9 cellular contexts compared by ENCODE assay signal in genomic region chr7:100867040-100867795, GRCh38. TPM values are rescaled to one million over a fixed set of nuclear protein-coding genes. Genes with fewer than 3 reads are reported as not detected.
DNase-seq lines count a peak whose midpoint lies in the region; ATAC-seq and TF ChIP-seq lines count a peak whose summit lies in the region.
"Had no signal": no experiment of that assay in that cellular context is flagged by ENCODE, and none has a peak within 500 bp of the region (broad histone marks: within the 10 kb centered on the region; RNA-seq: fewer than 3 reads in every experiment).

Gene TRIP6, plus strand, starts transcription at chr7:100867387. Its CDS starts 111 bp downstream, at chr7:100867498.

- H3K4me1 ChIP-seq in GM23338 (ENCODE audit: insufficient read depth) (peaks cover 11% of the 10 kb centered on the region), PC-3 (ENCODE audit: insufficient read depth, low read length) (peaks cover 34% of the 10 kb centered on the region), neuronal stem cell (ENCODE audit: control insufficient read depth in 2 of 2, insufficient read depth in 1 of 2, low read depth in 1 of 2, low read length in 2 of 2) (peaks cover 11 to 13% of the 10 kb centered on the region in 2 donors), tibial artery (peaks cover 0 to 35% (median 26%) of the 10 kb centered on the region in 4 donors)

- H3K27ac ChIP-seq in GM23338 (ENCODE audit: low read depth): peak within 1 kb of the TSS; percentile 97
- peak within 1 kb of the TSS; percentile 100 for H3K27ac ChIP-seq in PC-3 (ENCODE audit: low read length)
- H3K27ac ChIP-seq in neuronal stem cell (replicated peaks; ENCODE audit: low read length): peak within 1 kb of the TSS; percentile 33
- peak within 1 kb of the TSS; percentile 97 to 99 for H3K27ac ChIP-seq in tibial artery
- H3K27ac ChIP-seq: KMS-11 had no signal

- H3K4me2 ChIP-seq in GM23338 (peak within 1 kb of the TSS; percentile 91), PC-3 (ENCODE audit: low read length) (peak within 1 kb of the TSS; percentile 82), neuronal stem cell (ENCODE audit: insufficient read depth, low read length, poor library complexity, severe bottlenecking) (peak within 1 kb of the TSS; percentile 89)
- H3K4me2 ChIP-seq: KMS-11 had no signal

- H3K9me3 Mint-ChIP-seq in GM23338: no peaks in the 10 kb centered on the region; the same call in 2 of the 3 replicates
- H3K9me3 Mint-ChIP-seq in activated naive CD4-positive, alpha-beta T cell treated with anti-CD3 and anti-CD28 coated beads, Interleukin-2, amount 50 U/mL, for 72 hours: no peaks in the 10 kb centered on the region

- peak within 1 kb of the TSS; percentile 100 for H2AK5ac ChIP-seq in neuronal stem cell (ENCODE audit: low read depth, low read length)

- no CpG with 5 or more reads among the region's 44 CpGs for WGBS in neuronal stem cell (ENCODE audit: extremely low coverage in 2 of 2, insufficient read length in 2 of 2, insufficient replicate concordance in 1 of 2), 2 donors

- peak within 1 kb of the TSS; percentile 49; the same call in 1 of the 2 replicates for H2AFZ ChIP-seq in GM23338
- no peak within 1 kb of the TSS for H2AFZ ChIP-seq in PC-3 (ENCODE audit: low read length)
- H2AFZ ChIP-seq in neuronal stem cell (ENCODE audit: low read length): peak within 1 kb of the TSS; percentile 99

- peak within 1 kb of the TSS; percentile 82 for H4K8ac ChIP-seq in neuronal stem cell (ENCODE audit: low read depth, low read length)

- TF ChIP-seq CTCF in GM23338 (conservative IDR thresholded peaks at IDR 0.05; ENCODE audit: low read depth in 2 of 2) (no peak), PC-3 (conservative IDR thresholded peaks at IDR 0.05; ENCODE audit: low read depth, low read length) (no peak), tibial artery (IDR thresholded peaks at IDR 0.05) (no peak)

- H3K9ac ChIP-seq in PC-3 (ENCODE audit: low read length): peak within 1 kb of the TSS; percentile 97
- peak within 1 kb of the TSS; percentile 93 for H3K9ac ChIP-seq in neuronal stem cell (ENCODE audit: low read depth, low read length, poor library complexity)
- H3K9ac ChIP-seq: KMS-11 had no signal

- H2BK5ac ChIP-seq in neuronal stem cell (ENCODE audit: low read length): peak within 1 kb of the TSS; percentile 100

- H3K36me3 Mint-ChIP-seq in GM23338 (ENCODE audit: low read depth): peaks cover 57% of the 10 kb centered on the region
- peaks cover 6 to 11% of the 10 kb centered on the region in 2 donors for H3K36me3 Mint-ChIP-seq in activated naive CD4-positive, alpha-beta T cell treated with anti-CD3 and anti-CD28 coated beads, Interleukin-2, amount 50 U/mL, for 72 hours

- H3K9me3 ChIP-seq in PC-3 (ENCODE audit: low read length) (no peaks in the 10 kb centered on the region), neuronal stem cell (replicated peaks in 1 of 2; ENCODE audit: control insufficient read depth in 2 of 2, insufficient read depth in 1 of 2, low read depth in 1 of 2, low read length in 2 of 2) (no peaks in the 10 kb centered on the region), tibial artery (no peaks in the 10 kb centered on the region)

- H3K14ac ChIP-seq in neuronal stem cell (ENCODE audit: low read length): peak within 1 kb of the TSS; percentile 100

- peak within 1 kb of the TSS; percentile 94 for H3K4me3 Mint-ChIP-seq in GM23338

- peak within 1 kb of the TSS; percentile 97 for H3K23ac ChIP-seq in neuronal stem cell (ENCODE audit: low read depth, low read length, poor library complexity)

- POLR2A ChIA-PET in PC-3 (lab: Charles Lee; ENCODE audit: unreplicated experiment): no interaction called here

- DNase-seq in Ammon's horn (ENCODE audit: low spot score) (peak; percentile 88), GM23338 (ENCODE audit: low spot score) (peak; percentile 95), PC-3 (peak; percentile 74), germinal center (ENCODE audit: low spot score) (peak; percentile 62), neuronal stem cell (ENCODE audit: low spot score) (peak; percentile 83), tibial artery (peak; percentile 94 to 97)
- DNase-seq in activated naive CD4-positive, alpha-beta T cell treated with anti-CD3 and anti-CD28 coated beads, Interleukin-2, amount 50 U/mL, for 72 hours (ENCODE audit: low spot score in 2 of 2): peak; percentile 62 to 84

- H3K9me2 ChIP-seq in GM23338 (ENCODE audit: insufficient read depth) (no peaks in the 10 kb centered on the region), PC-3 (replicated peaks; ENCODE audit: low read length) (no peaks in the 10 kb centered on the region)

- H2BK12ac ChIP-seq in neuronal stem cell (ENCODE audit: low read length): peak within 1 kb of the TSS; percentile 100

- CTCF ChIA-PET in PC-3 (lab: Charles Lee): interaction anchor here (0.6 kb wide), 1 partner anchor 312 kb away, joined by 5 read pairs; no protein-coding TSS in a partner anchor

- H3K36me3 ChIP-seq in GM23338 (ENCODE audit: insufficient read depth) (peaks cover 8% of the 10 kb centered on the region), PC-3 (ENCODE audit: low read depth, low read length) (0 out of 2 replicates have a peak, but pooled peaks cover 3% of the 10 kb centered on the region), neuronal stem cell (replicated peaks in 1 of 2; ENCODE audit: control insufficient read depth in 2 of 2, insufficient read depth in 2 of 2, low read length in 2 of 2) (peaks cover 16 to 42% of the 10 kb centered on the region in 2 donors), tibial artery (peaks cover 18 to 41% (median 23%) of the 10 kb centered on the region in 3 donors)

- H4K91ac ChIP-seq in neuronal stem cell (ENCODE audit: low read depth, low read length, poor library complexity): peak within 1 kb of the TSS; percentile 85

- H3K79me1 ChIP-seq in neuronal stem cell (ENCODE audit: low read depth, low read length): peaks cover 16% of the 10 kb centered on the region

- no TSS peak for BruUV-seq in PC-3 (replicated peaks; lab: Mats Ljungman, UMichigan)

- H2BK120ac ChIP-seq in neuronal stem cell (ENCODE audit: low read depth, low read length): peak within 1 kb of the TSS; percentile 97

- H3K79me2 ChIP-seq in GM23338 (replicated peaks; ENCODE audit: insufficient read depth): peaks cover 18% of the 10 kb centered on the region
- peaks cover 5% of the 10 kb centered on the region for H3K79me2 ChIP-seq in PC-3 (ENCODE audit: low read length)

- intact Hi-C loops in PC-3 (cut with micrococcal nuclease) (loop anchor here (5.0 kb wide), 1 partner anchor 65 kb away; no protein-coding TSS in a partner anchor), tibial artery (cut with DNase I; ENCODE audit: low total_unique reads) (loop anchor here (10.0 kb wide), 1 partner anchor 402 kb away; the partner anchor contains the start of gene SPACDR)

- peaks cover 19% of the 10 kb centered on the region for H3K27me3 Mint-ChIP-seq in GM23338 (ENCODE audit: insufficient read depth, low read depth, poor library complexity)

- H3K18ac ChIP-seq in neuronal stem cell (ENCODE audit: low read length): peak within 1 kb of the TSS; percentile 99

- H4K20me1 ChIP-seq in GM23338 (replicated peaks; ENCODE audit: insufficient read depth): 0 out of 2 replicates have a peak, but pooled peaks cover 3% of the 10 kb centered on the region
- H4K20me1 ChIP-seq in PC-3 (ENCODE audit: low read length): no peaks in the 10 kb centered on the region

- H3K4me3 ChIP-seq in GM23338 (peak within 1 kb of the TSS; percentile 100), PC-3 (ENCODE audit: low read length) (peak within 1 kb of the TSS; percentile 31), neuronal stem cell (ENCODE audit: low read length in 2 of 2) (peak within 1 kb of the TSS; percentile 87 to 93), tibial artery (peak within 1 kb of the TSS; percentile 69 to 93)

- H3K27me3 ChIP-seq in GM23338 (ENCODE audit: insufficient read depth) (no peaks in the 10 kb centered on the region), PC-3 (ENCODE audit: low read length) (no peaks in the 10 kb centered on the region), neuronal stem cell (ENCODE audit: control insufficient read depth in 3 of 3, insufficient read depth in 3 of 3, low read depth in 1 of 3, low read length in 3 of 3) (no peaks in the 10 kb centered on the region), tibial artery (no peaks in the 10 kb centered on the region)

- H3F3A ChIP-seq in GM23338 (replicated peaks; ENCODE audit: low read depth) (peaks cover 13% of the 10 kb centered on the region; the same call in 1 of the 2 replicates), PC-3 (ENCODE audit: low read length, unreplicated experiment) (no peaks in the 10 kb centered on the region)

- H3K4ac ChIP-seq in neuronal stem cell (ENCODE audit: low read length): peak within 1 kb of the TSS; percentile 95

- peak; percentile 64 for ATAC-seq in GM23338
- ATAC-seq in PC-3: peak; percentile 5
- ATAC-seq in activated naive CD4-positive, alpha-beta T cell treated with anti-CD3 and anti-CD28 coated beads, Interleukin-2, amount 50 U/mL, for 72 hours: peak; percentile 72 to 88
- no peak for ATAC-seq in GM21717 (IDR thresholded peaks at IDR 0.05; ENCODE audit: unreplicated experiment)

- H2BK15ac ChIP-seq in neuronal stem cell (ENCODE audit: low read length): peak within 1 kb of the TSS; percentile 99

- H3K27ac Mint-ChIP-seq in GM23338: peak within 1 kb of the TSS; percentile 99
- peak within 1 kb of the TSS; percentile 96 to 98 for H3K27ac Mint-ChIP-seq in activated naive CD4-positive, alpha-beta T cell treated with anti-CD3 and anti-CD28 coated beads, Interleukin-2, amount 50 U/mL, for 72 hours

- peaks cover 14% of the 10 kb centered on the region; the same call in 2 of the 3 replicates for H3K4me1 Mint-ChIP-seq in GM23338

TF ChIP-seq in GM23338, 12 proteins besides CTCF, POLR2A, EP300 and RAD21:
- TF ChIP-seq ZNF114 (CRISPR knock-in tag; IDR thresholded peaks at IDR 0.05) (peak; percentile 78; the same call in 1 of the 2 replicates), POLR2AphosphoS5 (IDR thresholded peaks at IDR 0.05; ENCODE audit: low read depth) (no peak; the same call in none of the 2 replicates), CREB1 (CRISPR knock-in tag; IDR thresholded peaks at IDR 0.05; ENCODE audit: low read depth) (peak; percentile 98), STAT1 (IDR thresholded peaks at IDR 0.05; ENCODE audit: unreplicated experiment) (no peak)

RNA-seq across cellular contexts. Expression of gene TRIP6, which starts in this region (rescaled TPM):
- 106 and 112 TPM in 2 replicates for total RNA-seq in GM23338 (2014; rRNA removed; shearing (Covaris generic))
- polyA plus RNA-seq in GM23338 (2016; fragmentation: Nextera tagmentation; extraction: Ambion mirVana): 44.6 and 45.0 TPM in 2 replicates
- 11.3 and 14.6 TPM in 2 replicates for total RNA-seq in PC-3 (2014; rRNA removed)
- total RNA-seq in activated naive CD4-positive, alpha-beta T cell treated with anti-CD3 and anti-CD28 coated beads, Interleukin-2, amount 50 U/mL, for 72 hours: 10 to 100 TPM; 34.4 to 39.2 TPM
- polyA plus RNA-seq in neuronal stem cell (2013, experiment 1 of 2): 34.6 TPM
- polyA plus RNA-seq in neuronal stem cell (2013, experiment 2 of 2): 35.8 TPM

Comparison
In these comparisons a context has a peak if more than half of its experiments do, and no peak if none do; other contexts are left out.
1. H3K27ac ChIP-seq: peak in every context shown above with its lines; median percentile 100 in PC-3; 98 in tibial artery; 97 in GM23338; 33 in neuronal stem cell.
2. H3K4me3 ChIP-seq: peak in every context shown above with its lines; median percentile 100 in GM23338; 90 in neuronal stem cell; 81 in tibial artery; 31 in PC-3.